1 cellular context compared by ENCODE assay signal in genomic region chr11:33268945-33269567, GRCh38.
TF ChIP-seq lines count a peak whose summit lies in the region.

No MANE protein-coding gene starts in this region.

TF ChIP-seq in K562, 482 proteins besides CTCF, POLR2A, EP300 and RAD21 (continued from another document):
- no peak for TF ChIP-seq RBM34 (IDR thresholded peaks at IDR 0.05; ENCODE audit: borderline replicate concordance, insufficient read depth, low read length)
- TF ChIP-seq ZNF408 (CRISPR knock-in tag; IDR thresholded peaks at IDR 0.05; ENCODE audit: low read depth): no peak
- TF ChIP-seq FOSL1 (tag; conservative IDR thresholded peaks at IDR 0.05): no peak
- TF ChIP-seq ZBTB34 (CRISPR knock-in tag; IDR thresholded peaks at IDR 0.05): no peak
- TF ChIP-seq ZNF561 (CRISPR knock-in tag; conservative IDR thresholded peaks at IDR 0.05): no peak
- TF ChIP-seq HIVEP1 (CRISPR knock-in tag; IDR thresholded peaks at IDR 0.05): no peak
- TF ChIP-seq TAL1 (IDR thresholded peaks at IDR 0.05): no peak
- no peak for TF ChIP-seq ETS1 (conservative IDR thresholded peaks at IDR 0.05; ENCODE audit: control insufficient read depth, low read depth, low read length)
- no peak for TF ChIP-seq ZNF551 (CRISPR knock-in tag; IDR thresholded peaks at IDR 0.05)
- no peak for TF ChIP-seq MAFK (IDR thresholded peaks at IDR 0.05; ENCODE audit: low read length)
- TF ChIP-seq KLF16 (IDR thresholded peaks at IDR 0.05): no peak
- no peak for TF ChIP-seq THRAP3 (IDR thresholded peaks at IDR 0.05; ENCODE audit: borderline replicate concordance)
- no peak for TF ChIP-seq CCNT2 (IDR thresholded peaks at IDR 0.05; ENCODE audit: borderline replicate concordance, extremely low read depth, insufficient read length, low read depth, low read length)
- no peak for TF ChIP-seq ZNF431 (CRISPR knock-in tag; IDR thresholded peaks at IDR 0.05)
- TF ChIP-seq MTA2 (IDR thresholded peaks at IDR 0.05; ENCODE audit: low read depth): no peak
TF ChIP-seq in K562: peak in this region for 0.
